ENCODE assay signal across 17 cellular contexts in the genomic region with DNA sequence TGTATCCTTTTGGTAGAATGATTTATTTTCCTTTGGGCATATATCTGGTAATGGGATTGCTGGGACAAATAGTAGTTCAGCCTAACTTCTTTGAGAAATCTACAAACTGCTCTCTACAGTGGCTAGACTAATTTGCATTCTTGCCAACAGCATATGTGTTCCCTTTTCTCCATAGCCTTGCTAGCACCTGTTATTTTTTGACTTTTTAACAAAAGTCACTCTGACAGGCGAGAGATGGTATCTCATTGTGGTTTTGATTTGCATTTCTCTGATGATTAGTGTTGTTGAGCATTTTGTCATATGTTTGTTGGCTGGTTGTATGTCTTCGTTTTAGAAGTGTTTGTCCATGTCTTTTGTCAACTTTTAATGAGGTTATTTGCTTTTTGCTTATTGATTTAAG.
DNase-seq lines count a peak whose midpoint lies in the region; ATAC-seq and TF ChIP-seq lines count a peak whose summit lies in the region.
"Had no signal": no experiment of that assay in that cellular context is flagged by ENCODE, and none has a peak within 500 bp of the region (broad histone marks: within the 10 kb centered on the region; RNA-seq: fewer than 3 reads in every experiment).

No MANE protein-coding gene starts in this region.

- H3K79me2 ChIP-seq in OCI-LY1 (ENCODE audit: insufficient read depth, low read length): no peaks in the 10 kb centered on the region

- no peak overlapping the region for H3K4me3 Mint-ChIP-seq in stimulated activated naive B cell treated with anti-CD40 and anti-IgM and Interleukin-4, amounts not matched to agents 10 μg/mL and 1 μg/mL and 100 μg/mL, for 72 hours
- H3K4me3 Mint-ChIP-seq: activated T-helper 17 cell treated with anti-CD3 and anti-CD28 coated beads, Interleukin-2, amount 50 U/mL, for 72 hours; CD14-positive monocyte; neural progenitor cell had no signal

- no peaks in the 10 kb centered on the region for H3K36me3 ChIP-seq in OCI-LY1 (ENCODE audit: insufficient read depth, low read length)
- H3K36me3 ChIP-seq in tibial nerve: no peaks in the 10 kb centered on the region
- H3K36me3 ChIP-seq: ascending aorta, neural progenitor cell had no signal

- no peak for TF ChIP-seq EP300 in tibial nerve (IDR thresholded peaks at IDR 0.05)

- H3K27me3 Mint-ChIP-seq in stimulated activated naive B cell treated with anti-CD40 and anti-IgM and Interleukin-4, amounts not matched to agents 10 μg/mL and 1 μg/mL and 100 μg/mL, for 72 hours: peaks cover 33 to 43% of the 10 kb centered on the region in 2 donors

- no peaks in the 10 kb centered on the region for H3K9me3 ChIP-seq in OCI-LY1 (ENCODE audit: low read length)
- H3K9me3 ChIP-seq in tibial nerve: no peaks in the 10 kb centered on the region
- H3K9me3 ChIP-seq: ascending aorta had no signal

- H3K9me2 ChIP-seq in OCI-LY1 (ENCODE audit: low read depth, low read length): no peaks in the 10 kb centered on the region

- peak; percentile 86 for ATAC-seq in GM18907 (IDR thresholded peaks at IDR 0.05; ENCODE audit: unreplicated experiment)
- peak; percentile 70 for ATAC-seq in GM21786 (IDR thresholded peaks at IDR 0.05; ENCODE audit: unreplicated experiment)
- ATAC-seq in HG03139 (IDR thresholded peaks at IDR 0.05; ENCODE audit: unreplicated experiment): peak; percentile 62
- ATAC-seq in stimulated activated naive B cell treated with anti-CD40 and anti-IgM and Interleukin-4, amounts not matched to agents 10 μg/mL and 1 μg/mL and 100 μg/mL, for 72 hours (replicated peaks): no peak
- ATAC-seq: activated T-helper 17 cell treated with anti-CD3 and anti-CD28 coated beads, Interleukin-2, amount 50 U/mL, for 72 hours had no signal

- TF ChIP-seq CTCF in OCI-LY1 (IDR thresholded peaks at IDR 0.05; ENCODE audit: low read length) (no peak), tibial nerve (IDR thresholded peaks at IDR 0.05) (no peak)

- H3K27ac ChIP-seq in OCI-LY1 (ENCODE audit: low read depth, low read length, poor library complexity, severe bottlenecking) (peak overlapping the region; percentile 86), tibial nerve (no peak overlapping the region)
- H3K27ac ChIP-seq: ascending aorta, neural progenitor cell, skin epidermis had no signal

- H3K9me3 Mint-ChIP-seq in stimulated activated naive B cell treated with anti-CD40 and anti-IgM and Interleukin-4, amounts not matched to agents 10 μg/mL and 1 μg/mL and 100 μg/mL, for 72 hours: no peaks in the 10 kb centered on the region
- H3K9me3 Mint-ChIP-seq: activated T-helper 17 cell treated with anti-CD3 and anti-CD28 coated beads, Interleukin-2, amount 50 U/mL, for 72 hours; CD14-positive monocyte; neural progenitor cell had no signal

- peaks cover 0 to 1% of the 10 kb centered on the region in 2 donors for H3K36me3 Mint-ChIP-seq in stimulated activated naive B cell treated with anti-CD40 and anti-IgM and Interleukin-4, amounts not matched to agents 10 μg/mL and 1 μg/mL and 100 μg/mL, for 72 hours
- H3K36me3 Mint-ChIP-seq: CD14-positive monocyte, neural progenitor cell had no signal

- H3K27ac Mint-ChIP-seq in stimulated activated naive B cell treated with anti-CD40 and anti-IgM and Interleukin-4, amounts not matched to agents 10 μg/mL and 1 μg/mL and 100 μg/mL, for 72 hours: no peak overlapping the region
- H3K27ac Mint-ChIP-seq: activated T-helper 17 cell treated with anti-CD3 and anti-CD28 coated beads, Interleukin-2, amount 50 U/mL, for 72 hours; CD14-positive monocyte; neural progenitor cell had no signal

- no peak overlapping the region for H3K9ac ChIP-seq in OCI-LY1 (ENCODE audit: low read length)
- H3K9ac ChIP-seq: neural progenitor cell had no signal

- H3K27me3 ChIP-seq in OCI-LY1 (ENCODE audit: insufficient read depth, low read length) (no peaks in the 10 kb centered on the region), tibial nerve (no peaks in the 10 kb centered on the region)
- H3K27me3 ChIP-seq: ascending aorta, neural progenitor cell had no signal

- peaks cover 40% of the 10 kb centered on the region for H3K4me1 ChIP-seq in OCI-LY1 (ENCODE audit: insufficient read depth, low read length, severe bottlenecking)
- H3K4me1 ChIP-seq in tibial nerve: no peaks in the 10 kb centered on the region
- H3K4me1 ChIP-seq: ascending aorta, neural progenitor cell had no signal

- no peak overlapping the region for H2AFZ ChIP-seq in OCI-LY1 (ENCODE audit: low read length)
- H2AFZ ChIP-seq: neural progenitor cell had no signal

- H3K4me3 ChIP-seq in OCI-LY1 (ENCODE audit: low read depth, low read length, poor library complexity, severe bottlenecking) (no peak overlapping the region), tibial nerve (no peak overlapping the region)
- H3K4me3 ChIP-seq: ascending aorta, neural progenitor cell, skin epidermis had no signal

- peaks cover 2 to 11% of the 10 kb centered on the region in 2 donors for H3K4me1 Mint-ChIP-seq in stimulated activated naive B cell treated with anti-CD40 and anti-IgM and Interleukin-4, amounts not matched to agents 10 μg/mL and 1 μg/mL and 100 μg/mL, for 72 hours
- H3K4me1 Mint-ChIP-seq: activated T-helper 17 cell treated with anti-CD3 and anti-CD28 coated beads, Interleukin-2, amount 50 U/mL, for 72 hours; neural progenitor cell had no signal

- DNase-seq in HUDEP-2 (lab: John Stamatoyannopoulos, UW; ENCODE audit: unreplicated experiment in 76 of 76) (no peak), tibial nerve (ENCODE audit: low spot score in 2 of 2) (no peak)
- DNase-seq in stimulated activated naive B cell treated with anti-CD40 and anti-IgM and Interleukin-4, amounts not matched to agents 10 μg/mL and 1 μg/mL and 100 μg/mL, for 72 hours: no peak
- no peak for DNase-seq in stimulated activated CD4-positive, alpha-beta T cell treated with anti-CD3 and anti-CD28 coated beads, Interleukin-2, amount 100 ng/mL, for 24 hours
- DNase-seq: activated CD4-positive, alpha-beta T cell treated with anti-CD3 and anti-CD28 coated beads, Interleukin-2, amount 50 U/mL, for 4 hours; IMR-90; NCI-H146; NCI-H524 treated with DMSO at 0.1 percent for 48 hours had no signal

- 61 to 65% methylated on average over 2 of the region's 2 CpGs for WGBS in tibial nerve, 2 donors

- H4K20me1 ChIP-seq in OCI-LY1 (ENCODE audit: insufficient read depth, low read length): no peaks in the 10 kb centered on the region

- no peak overlapping the region for H3K4me2 ChIP-seq in OCI-LY1 (ENCODE audit: low read length)
- H3K4me2 ChIP-seq: neural progenitor cell had no signal

- no peak for TF ChIP-seq POLR2A in tibial nerve (IDR thresholded peaks at IDR 0.05)

- H3F3A ChIP-seq in OCI-LY1 (ENCODE audit: insufficient read depth, low read length): no peaks in the 10 kb centered on the region

Comparison
In these comparisons a context has a peak if more than half of its experiments do, and no peak if none do; other contexts are left out.
1. ATAC-seq: peak in GM18907 (single experiment), GM21786 (single experiment) and HG03139 (single experiment); none in stimulated activated naive B cell treated with anti-CD40 and anti-IgM and Interleukin-4, amounts not matched to agents 10 μg/mL and 1 μg/mL and 100 μg/mL, for 72 hours (0 of 2).